ENCODE assay signal across 17 cellular contexts in the genomic region with DNA sequence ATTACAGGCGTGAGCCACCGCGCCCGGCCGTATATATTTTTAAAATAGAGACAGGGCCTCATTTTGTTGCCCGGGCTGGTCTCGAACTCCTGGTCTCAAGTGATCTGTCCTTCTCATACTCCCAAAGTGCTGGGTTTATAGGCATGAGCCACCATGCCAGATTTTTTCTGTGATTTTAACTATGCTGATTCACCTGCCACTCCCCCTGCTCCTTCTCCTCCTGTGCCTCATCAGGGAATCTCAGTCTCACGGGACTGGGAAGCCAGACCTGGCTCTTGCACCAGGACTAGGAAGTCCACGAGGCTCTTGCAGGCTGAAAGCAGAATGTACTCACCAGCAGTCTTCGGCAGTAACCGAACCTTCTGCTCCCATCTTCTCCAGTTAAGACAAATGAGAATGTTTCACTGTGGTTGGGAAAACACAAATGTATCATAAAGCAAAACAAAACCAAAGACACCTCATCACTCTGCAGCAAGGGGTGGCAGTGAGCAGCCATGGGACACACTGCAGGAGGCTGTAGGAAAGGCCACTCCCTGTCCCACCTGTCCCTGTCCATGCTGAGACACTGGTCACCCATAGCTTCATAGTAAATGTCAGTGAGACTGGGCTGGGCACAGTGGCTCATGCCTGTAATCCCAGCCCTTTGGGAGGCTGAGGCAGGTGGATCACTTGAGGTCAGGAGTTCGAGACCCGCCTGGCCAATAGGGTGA.
"Had no signal": no experiment of that assay in that cellular context is flagged by ENCODE, and none has a peak within 500 bp of the region (broad histone marks: within the 10 kb centered on the region; RNA-seq: fewer than 3 reads in every experiment).

No MANE protein-coding gene starts in this region.

- ATAC-seq: activated CD4-positive, CD25-positive, alpha-beta regulatory T cell treated with anti-CD3 and anti-CD28 coated beads, Interleukin-2, amount 50 U/mL, for 24 hours; activated naive CD8-positive, alpha-beta T cell treated with anti-CD3 and anti-CD28 coated beads, Interleukin-2, amount 50 U/mL, for 24 hours; activated T-cell treated with anti-CD3 and anti-CD28 coated beads, Interleukin-2, amount 50 U/mL, for 4 hours; heart right ventricle; left ventricle myocardium superior had no signal

- H3K4me1 Mint-ChIP-seq: activated CD4-positive, alpha-beta T cell treated with anti-CD3 and anti-CD28 coated beads, Interleukin-2, amount 10 ng/mL, durations not matched to agents 7 days and 5 days; activated naive CD8-positive, alpha-beta T cell treated with anti-CD3 and anti-CD28 coated beads, Interleukin-2, amount 50 U/mL, for 24 hours had no signal

- H3K27me3 ChIP-seq: colonic mucosa, heart right ventricle, right atrium auricular region, tibial nerve, uterus had no signal

- H3K36me3 ChIP-seq: colonic mucosa, uterus had no signal

- H3K9me3 Mint-ChIP-seq: activated CD4-positive, alpha-beta T cell treated with anti-CD3 and anti-CD28 coated beads, Interleukin-2, amount 10 ng/mL, durations not matched to agents 7 days and 5 days; activated naive CD4-positive, alpha-beta T cell treated with anti-CD3 and anti-CD28 coated beads for 36 hours; activated naive CD8-positive, alpha-beta T cell treated with anti-CD3 and anti-CD28 coated beads, Interleukin-2, amount 50 U/mL, for 24 hours; activated T-cell treated with anti-CD3 and anti-CD28 coated beads, Interleukin-2, amount 50 U/mL, for 4 hours; brain; stimulated activated naive CD8-positive, alpha-beta T cell treated with anti-CD3 and anti-CD28 coated beads, Interleukin-15, Interleukin-2, amounts not matched to agents 100 ng/mL and 50 ng/mL, for 24 hours; T-helper 2 cell treated with Interferon-gamma antibody and Interleukin-4, amounts not matched to agents 5 μg/mL and 100 μg/mL, for 36 hours had no signal

- H3K4me3 Mint-ChIP-seq: activated CD4-positive, alpha-beta T cell treated with anti-CD3 and anti-CD28 coated beads, Interleukin-2, amount 10 ng/mL, durations not matched to agents 7 days and 5 days; activated naive CD4-positive, alpha-beta T cell treated with anti-CD3 and anti-CD28 coated beads for 36 hours; activated naive CD8-positive, alpha-beta T cell treated with anti-CD3 and anti-CD28 coated beads, Interleukin-2, amount 50 U/mL, for 24 hours; activated T-cell treated with anti-CD3 and anti-CD28 coated beads, Interleukin-2, amount 50 U/mL, for 4 hours; brain; stimulated activated naive CD8-positive, alpha-beta T cell treated with anti-CD3 and anti-CD28 coated beads, Interleukin-15, Interleukin-2, amounts not matched to agents 100 ng/mL and 50 ng/mL, for 24 hours; T-helper 2 cell treated with Interferon-gamma antibody and Interleukin-4, amounts not matched to agents 5 μg/mL and 100 μg/mL, for 36 hours had no signal

- H3K4me3 ChIP-seq: colonic mucosa, heart right ventricle, right atrium auricular region, tibial nerve, uterus had no signal

- DNase-seq: activated CD4-positive, alpha-beta T cell treated with anti-CD3 and anti-CD28 coated beads, Interleukin-2, amount 10 ng/mL, durations not matched to agents 7 days and 5 days; activated CD8-positive, alpha-beta memory T cell treated with anti-CD3 and anti-CD28 coated beads, Interleukin-2, amount 50 U/mL, for 4 hours; activated naive CD4-positive, alpha-beta T cell treated with anti-CD3 and anti-CD28 coated beads for 36 hours; activated naive CD8-positive, alpha-beta T cell treated with anti-CD3 and anti-CD28 coated beads, Interleukin-2, amount 50 U/mL, for 24 hours; activated T-cell treated with anti-CD3 and anti-CD28 coated beads, Interleukin-2, amount 50 U/mL, for 4 hours; anterior cingulate cortex; central memory CD4-positive, alpha-beta T cell; colonic mucosa; heart right ventricle; left ventricle myocardium superior; uterus had no signal

- H3K27ac Mint-ChIP-seq: activated CD4-positive, alpha-beta T cell treated with anti-CD3 and anti-CD28 coated beads, Interleukin-2, amount 10 ng/mL, durations not matched to agents 7 days and 5 days; activated naive CD4-positive, alpha-beta T cell treated with anti-CD3 and anti-CD28 coated beads for 36 hours; activated naive CD8-positive, alpha-beta T cell treated with anti-CD3 and anti-CD28 coated beads, Interleukin-2, amount 50 U/mL, for 24 hours; brain; stimulated activated naive CD8-positive, alpha-beta T cell treated with anti-CD3 and anti-CD28 coated beads, Interleukin-15, Interleukin-2, amounts not matched to agents 100 ng/mL and 50 ng/mL, for 24 hours; T-helper 2 cell treated with Interferon-gamma antibody and Interleukin-4, amounts not matched to agents 5 μg/mL and 100 μg/mL, for 36 hours had no signal

- H3K27me3 Mint-ChIP-seq: brain had no signal

- H3K4me1 ChIP-seq: colonic mucosa, heart right ventricle, tibial nerve, uterus had no signal

- H3K9me3 ChIP-seq: colonic mucosa, heart right ventricle, right atrium auricular region, tibial nerve, uterus had no signal

- H3K27ac ChIP-seq: colonic mucosa, heart right ventricle, right atrium auricular region, tibial nerve, uterus had no signal
